Comparison of ENCODE assay signal across 8 cellular contexts in the genomic region with DNA sequence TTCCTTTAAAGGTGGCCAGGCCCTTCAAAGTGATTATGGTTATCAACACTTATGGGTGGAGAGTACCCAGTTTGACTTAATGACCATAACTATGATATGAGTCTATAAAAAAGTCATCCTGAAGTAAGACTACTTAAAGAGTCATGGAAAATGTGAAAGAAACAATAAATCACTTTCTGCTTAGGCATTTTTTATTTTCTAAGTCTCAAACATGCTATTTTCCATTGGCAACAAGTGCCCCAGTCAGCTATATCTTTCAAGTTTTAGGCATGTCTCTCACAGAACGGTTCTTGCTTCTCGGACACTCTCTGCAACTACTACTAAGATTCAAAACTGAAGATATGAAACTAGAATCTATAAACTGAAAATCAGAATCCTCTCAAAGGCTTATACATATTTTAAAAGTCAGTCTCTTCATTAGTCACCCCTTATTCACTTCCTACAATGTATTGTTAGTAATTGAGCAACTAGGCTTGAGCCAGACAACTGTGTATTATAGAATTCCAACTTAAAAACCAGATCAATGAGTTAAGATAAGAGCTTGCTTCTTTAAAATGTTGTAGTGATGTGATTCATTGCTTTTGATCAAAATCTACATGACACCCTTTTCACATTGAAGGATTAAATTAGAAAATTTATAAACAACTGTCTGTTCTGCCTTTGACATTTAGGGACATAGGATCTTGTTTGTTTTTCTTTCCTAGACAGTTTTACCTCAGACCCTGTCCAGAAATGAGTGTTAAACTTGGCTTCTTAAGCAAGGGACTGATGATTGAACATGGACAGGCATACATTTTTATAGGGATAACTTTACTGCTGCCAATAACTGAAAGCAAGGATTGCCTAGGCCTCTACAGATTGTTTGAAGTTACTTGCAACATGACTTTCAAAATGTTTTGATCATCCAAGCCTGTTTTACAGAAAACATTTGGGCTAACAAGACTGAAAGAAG.
DNase-seq lines count a peak whose midpoint lies in the region; ATAC-seq and TF ChIP-seq lines count a peak whose summit lies in the region.

No MANE protein-coding gene starts in this region.

- DNase-seq in T-helper 1 cell, result no peak
- no peak for DNase-seq in HL-60 (ENCODE audit: low read depth in 1 of 2, low spot score in 1 of 2)
- no peak for DNase-seq in stimulated activated naive CD8-positive, alpha-beta T cell treated with anti-CD3 and anti-CD28 coated beads, Interleukin-15, amount 100 ng/mL, for 72 hours
- DNase-seq in NCI-H2171 treated with DMSO at 0.1 percent for 48 hours (lab: John Stamatoyannopoulos, UW), result no peak
- no peak for DNase-seq in SHP77 treated with DMSO at 0.1 percent for 48 hours (lab: John Stamatoyannopoulos, UW)

- peak overlapping the region in 1 of 2 donors; percentile 62 for H3K9ac ChIP-seq in duodenal mucosa (ENCODE audit: low read depth in 1 of 2, low read length in 2 of 2)

- TF ChIP-seq CTCF in HL-60 (IDR thresholded peaks at IDR 0.05; ENCODE audit: insufficient read depth, low read length), result no peak

- peak overlapping the region; percentile 61 for H3K27ac Mint-ChIP-seq in T-helper 1 cell treated with Interleukin-12 subunit alpha and Interleukin-12 subunit beta and Interleukin-4 antibody, amounts not matched to agents 30 μg/mL and 1 μg/mL, for 36 hours
- H3K27ac Mint-ChIP-seq in stimulated activated naive CD8-positive, alpha-beta T cell treated with anti-CD3 and anti-CD28 coated beads, Interleukin-15, amount 100 ng/mL, for 72 hours, result peak overlapping the region in 1 of 2 donors; percentile 25

- peaks cover 33 to 37% of the 10 kb centered on the region in 2 donors for H3K4me1 ChIP-seq in duodenal mucosa (ENCODE audit: control insufficient read depth in 1 of 2, insufficient read depth in 2 of 2, low read length in 2 of 2)

- H3K4me1 Mint-ChIP-seq in T-helper 1 cell treated with Interleukin-12 subunit alpha and Interleukin-12 subunit beta and Interleukin-4 antibody, amounts not matched to agents 30 μg/mL and 1 μg/mL, for 36 hours (ENCODE audit: low read depth), result peaks cover 58% of the 10 kb centered on the region
- peaks cover 48% of the 10 kb centered on the region for H3K4me1 Mint-ChIP-seq in stimulated activated naive CD8-positive, alpha-beta T cell treated with anti-CD3 and anti-CD28 coated beads, Interleukin-15, amount 100 ng/mL, for 72 hours

- peak overlapping the region; percentile 96 for H3K4me3 Mint-ChIP-seq in T-helper 1 cell treated with Interleukin-12 subunit alpha and Interleukin-12 subunit beta and Interleukin-4 antibody, amounts not matched to agents 30 μg/mL and 1 μg/mL, for 36 hours
- peak overlapping the region in 1 of 2 donors; percentile 4 for H3K4me3 Mint-ChIP-seq in stimulated activated naive CD8-positive, alpha-beta T cell treated with anti-CD3 and anti-CD28 coated beads, Interleukin-15, amount 100 ng/mL, for 72 hours

- H3K4me3 ChIP-seq in HL-60 (replicated peaks; ENCODE audit: insufficient read depth, low read length) (peak overlapping the region; percentile 91), duodenal mucosa (ENCODE audit: low read depth in 1 of 2, low read length in 2 of 2) (peak overlapping the region; percentile 82 to 93)

- ATAC-seq in stimulated activated naive CD8-positive, alpha-beta T cell treated with anti-CD3 and anti-CD28 coated beads, Interleukin-15, amount 100 ng/mL, for 72 hours, result peak; percentile 4
- no peak for ATAC-seq in HG02763 (IDR thresholded peaks at IDR 0.05; ENCODE audit: unreplicated experiment)

- peaks cover 7 to 16% of the 10 kb centered on the region in 2 donors for H3K36me3 ChIP-seq in duodenal mucosa (ENCODE audit: control insufficient read depth in 1 of 2, insufficient read depth in 2 of 2, low read length in 2 of 2)

- no peaks in the 10 kb centered on the region for H3K27me3 Mint-ChIP-seq in T-helper 1 cell treated with Interleukin-12 subunit alpha and Interleukin-12 subunit beta and Interleukin-4 antibody, amounts not matched to agents 30 μg/mL and 1 μg/mL, for 36 hours (ENCODE audit: low read depth)
- peaks cover 9% of the 10 kb centered on the region for H3K27me3 Mint-ChIP-seq in stimulated activated naive CD8-positive, alpha-beta T cell treated with anti-CD3 and anti-CD28 coated beads, Interleukin-15, amount 100 ng/mL, for 72 hours

- H3K9me3 ChIP-seq in duodenal mucosa (ENCODE audit: control insufficient read depth in 1 of 2, low read length in 2 of 2), result no peaks in the 10 kb centered on the region

- H3K27ac ChIP-seq in HL-60 (replicated peaks) (peak overlapping the region; percentile 98; the same call in 1 of the 2 replicates), duodenal mucosa (ENCODE audit: low read depth, low read length) (no peak overlapping the region)

- no peaks in the 10 kb centered on the region for H3K9me3 Mint-ChIP-seq in T-helper 1 cell treated with Interleukin-12 subunit alpha and Interleukin-12 subunit beta and Interleukin-4 antibody, amounts not matched to agents 30 μg/mL and 1 μg/mL, for 36 hours
- H3K9me3 Mint-ChIP-seq in stimulated activated naive CD8-positive, alpha-beta T cell treated with anti-CD3 and anti-CD28 coated beads, Interleukin-15, amount 100 ng/mL, for 72 hours, result no peaks in the 10 kb centered on the region

- H3K27me3 ChIP-seq in HL-60 (ENCODE audit: insufficient read depth, poor library complexity, severe bottlenecking) (no peaks in the 10 kb centered on the region), duodenal mucosa (ENCODE audit: control insufficient read depth in 1 of 2, insufficient read depth in 2 of 2, low read length in 2 of 2) (no peaks in the 10 kb centered on the region)

- peaks cover 48% of the 10 kb centered on the region for H3K36me3 Mint-ChIP-seq in T-helper 1 cell treated with Interleukin-12 subunit alpha and Interleukin-12 subunit beta and Interleukin-4 antibody, amounts not matched to agents 30 μg/mL and 1 μg/mL, for 36 hours (ENCODE audit: low read depth)
